Comparison of ENCODE assay signal across 19 cellular contexts in genomic region chr13:52061587-52061986, GRCh38. TPM values are rescaled to one million over a fixed set of nuclear protein-coding genes. Genes with fewer than 3 reads are reported as not detected.
DNase-seq lines count a peak whose midpoint lies in the region; ATAC-seq and TF ChIP-seq lines count a peak whose summit lies in the region.
"Had no signal": no experiment of that assay in that cellular context is flagged by ENCODE, and none has a peak within 500 bp of the region (broad histone marks: within the 10 kb centered on the region; RNA-seq: fewer than 3 reads in every experiment).

No MANE protein-coding gene starts in this region.

- H3K4me3 ChIP-seq in left lung = no peak overlapping the region
- H3K4me3 ChIP-seq: BLaER1 treated with 17β-estradiol and CSF1 and Interleukin-3, amounts not matched to agents 10 nM and 100 nM; lower lobe of right lung had no signal

- TF ChIP-seq CTCF in foreskin keratinocyte (conservative IDR thresholded peaks at IDR 0.05) = no peak
- no peak for TF ChIP-seq CTCF in left lung (IDR thresholded peaks at IDR 0.05)

- DNase-seq in astrocyte of the hippocampus (ENCODE audit: low read depth, low spot score) (peak; percentile 47), foreskin keratinocyte (peak; percentile 59 to 74), renal cortical epithelial cell (ENCODE audit: low read depth) (peak; percentile 27), left lung (no peak), cortex of kidney (lab: John Stamatoyannopoulos, UW) (no peak), NCI-H1694 treated with DMSO at 0.1 percent for 48 hours (lab: John Stamatoyannopoulos, UW) (no peak)
- DNase-seq: activated CD4-positive, CD25-positive, alpha-beta regulatory T cell treated with anti-CD3 and anti-CD28 coated beads, Interleukin-2, amount 50 U/mL, for 72 hours; DMS 273 treated with DMSO at 0.1 percent for 48 hours; lower lobe of right lung; naive thymus-derived CD4-positive, alpha-beta T cell; NCI-H1105; NCI-H2171 treated with DMSO at 0.1 percent for 48 hours; NCI-H748 treated with DMSO at 0.1 percent for 48 hours; stimulated activated CD4-positive, alpha-beta T cell treated with anti-CD3 and anti-CD28 coated beads, Interleukin-12 subunit alpha, Interleukin-12 subunit beta, amount 100 ng/mL, for 4 hours; T1000 had no signal

- TF ChIP-seq EP300 in Ishikawa (IDR thresholded peaks at IDR 0.05; ENCODE audit: borderline replicate concordance) = no peak

- no peaks in the 10 kb centered on the region for H3K36me3 ChIP-seq in left lung
- H3K36me3 ChIP-seq: BLaER1 treated with 17β-estradiol and CSF1 and Interleukin-3, amounts not matched to agents 10 nM and 100 nM; lower lobe of right lung had no signal

- TF ChIP-seq RAD21 in Ishikawa (IDR thresholded peaks at IDR 0.05; ENCODE audit: low read depth) = no peak

- H3K4me1 ChIP-seq in foreskin keratinocyte (peaks cover 8% of the 10 kb centered on the region), left lung (no peaks in the 10 kb centered on the region)
- H3K4me1 ChIP-seq: BLaER1 treated with 17β-estradiol and CSF1 and Interleukin-3, amounts not matched to agents 10 nM and 100 nM; parathyroid adenoma had no signal

- intact Hi-C loops in left lung (cut with DNase I) = no loop called here

- no peak overlapping the region for H3K27ac ChIP-seq in foreskin keratinocyte
- no peak overlapping the region for H3K27ac ChIP-seq in left lung
- H3K27ac ChIP-seq: BLaER1 treated with 17β-estradiol and CSF1 and Interleukin-3, amounts not matched to agents 10 nM and 100 nM; lower lobe of right lung; parathyroid adenoma had no signal

- ATAC-seq in foreskin keratinocyte (no peak), left lung (no peak), GM21619 (IDR thresholded peaks at IDR 0.05; ENCODE audit: unreplicated experiment) (no peak)
- ATAC-seq: lower lobe of right lung; naive thymus-derived CD4-positive, alpha-beta T cell had no signal

- no peaks in the 10 kb centered on the region for H3K27me3 ChIP-seq in foreskin keratinocyte
- H3K27me3 ChIP-seq in left lung = no peaks in the 10 kb centered on the region
- H3K27me3 ChIP-seq: BLaER1 treated with 17β-estradiol and CSF1 and Interleukin-3, amounts not matched to agents 10 nM and 100 nM had no signal

- H3K9me3 ChIP-seq in left lung = peaks cover 0 to 16% of the 10 kb centered on the region in 2 donors

TF ChIP-seq in Ishikawa, 13 proteins besides CTCF, POLR2A, EP300 and RAD21:
- TF ChIP-seq FOXM1 (IDR thresholded peaks at IDR 0.05; ENCODE audit: borderline replicate concordance, low read depth) (no peak), EGR1 (IDR thresholded peaks at IDR 0.05) (no peak), TEAD4 (IDR thresholded peaks at IDR 0.05) (0 out of 2 replicates have a peak, but pooled peaks have one; percentile 23), CREB1 (IDR thresholded peaks at IDR 0.05; ENCODE audit: low read depth) (no peak), MAX (IDR thresholded peaks at IDR 0.05) (no peak), TAF1 (IDR thresholded peaks at IDR 0.05; ENCODE audit: low read depth) (no peak), YY1 (IDR thresholded peaks at IDR 0.05; ENCODE audit: low read depth) (no peak)

RNA-seq across cellular contexts. Expression of gene UTP14C, which starts 37.1 kb away (rescaled TPM):
- total RNA-seq in foreskin keratinocyte (11.9 and 12.3 TPM in 2 replicates), renal cortical epithelial cell (12.7 and 35.0 TPM in 2 replicates), left lung (10 to 100 TPM; 16.9 to 18.2 TPM)
- 2.6 and 2.9 TPM in 2 replicates for polyA plus RNA-seq in foreskin keratinocyte

RNA-seq across cellular contexts. Expression of gene ALG11, which starts 49.4 kb away (rescaled TPM):
- total RNA-seq in foreskin keratinocyte = 11.9 and 12.3 TPM in 2 replicates
- 4.4 and 5.4 TPM in 2 replicates for polyA plus RNA-seq in foreskin keratinocyte
- total RNA-seq in renal cortical epithelial cell = 23.8 and 41.3 TPM in 2 replicates
- total RNA-seq in left lung = 10 to 100 TPM; 31.2 to 31.9 TPM

RNA-seq across cellular contexts. Expression of gene ATP7B, which starts 50.3 kb away (rescaled TPM):
- total RNA-seq in foreskin keratinocyte = 3.4 and 5.3 TPM in 2 replicates
- 1.0 and 1.4 TPM in 2 replicates for polyA plus RNA-seq in foreskin keratinocyte
- 3.5 and 15.9 TPM in 2 replicates for total RNA-seq in renal cortical epithelial cell
- 1 to 10 TPM; 5.9 to 7.2 TPM for total RNA-seq in left lung

Comparison
In these comparisons a context has a peak if more than half of its experiments do, and no peak if none do; other contexts are left out.
1. DNase-seq: peak in astrocyte of the hippocampus (single experiment), foreskin keratinocyte (2 of 2) and renal cortical epithelial cell (single experiment); none in left lung (0 of 2), cortex of kidney (single experiment) and NCI-H1694 treated with DMSO at 0.1 percent for 48 hours (single experiment).